ENCODE assay signal across 1 cellular context in the genomic region with DNA sequence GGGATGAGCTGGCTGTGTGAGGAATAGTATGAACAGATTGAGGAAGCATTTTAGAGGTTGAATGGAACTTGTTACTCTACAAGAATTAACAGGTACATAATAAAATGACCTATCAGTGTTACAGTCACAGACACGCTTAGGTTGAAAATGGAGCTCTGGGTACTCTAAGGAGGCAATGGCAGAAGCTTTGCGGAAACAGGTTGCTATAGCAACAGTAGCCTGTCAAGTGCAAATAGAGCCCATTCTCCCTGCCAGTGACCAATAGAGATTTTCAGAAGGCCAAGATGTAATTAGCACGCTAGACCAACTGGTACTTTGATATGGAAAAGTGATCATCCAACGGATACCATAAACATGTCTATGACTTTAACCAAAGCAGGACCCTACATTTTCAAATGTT.
TF ChIP-seq lines count a peak whose summit lies in the region.

No MANE protein-coding gene starts in this region.

TF ChIP-seq in H1, 55 proteins besides CTCF, POLR2A, EP300 and RAD21 (continued from another document):
- TF ChIP-seq BACH1 (IDR thresholded peaks at IDR 0.05; ENCODE audit: low read length), result no peak
